In genomic region chr20:43940518-43941225, GRCh38 we compare ENCODE assay signal across 16 cellular contexts. TPM values are rescaled to one million over a fixed set of nuclear protein-coding genes. Genes with fewer than 3 reads are reported as not detected.
DNase-seq lines count a peak whose midpoint lies in the region; ATAC-seq and TF ChIP-seq lines count a peak whose summit lies in the region.
"Had no signal": no experiment of that assay in that cellular context is flagged by ENCODE, and none has a peak within 500 bp of the region (broad histone marks: within the 10 kb centered on the region; RNA-seq: fewer than 3 reads in every experiment).

No MANE protein-coding gene starts in this region.

- no peaks in the 10 kb centered on the region for H4K20me1 ChIP-seq in Loucy (ENCODE audit: insufficient read depth, low read length, poor library complexity, severe bottlenecking)

- no peak for ATAC-seq in right cardiac atrium
- ATAC-seq: activated CD8-positive, alpha-beta T cell treated with anti-CD3 and anti-CD28 coated beads, Interleukin-2, amount 10 ng/mL, durations not matched to agents 7 days and 5 days had no signal

- H3K9me3 Mint-ChIP-seq in Caco-2 (ENCODE audit: unreplicated experiment) = no peaks in the 10 kb centered on the region
- H3K9me3 Mint-ChIP-seq: brain had no signal

- peak overlapping the region; percentile 74 for H3K4me2 ChIP-seq in Loucy (ENCODE audit: low read depth, low read length, poor library complexity, severe bottlenecking)

- H3K9ac ChIP-seq in Loucy (ENCODE audit: low read depth, low read length, poor library complexity, severe bottlenecking) (no peak overlapping the region), SK-N-MC (ENCODE audit: insufficient read length) (peak overlapping the region; percentile 11)

- H3K27me3 Mint-ChIP-seq in Caco-2 (ENCODE audit: insufficient read depth, unreplicated experiment) = peaks cover 19% of the 10 kb centered on the region
- H3K27me3 Mint-ChIP-seq: brain had no signal

- no peaks in the 10 kb centered on the region for H3K9me2 ChIP-seq in Loucy (replicated peaks; ENCODE audit: low read depth, low read length)

- 0 out of 2 replicates have a peak, but pooled peaks cover 4% of the 10 kb centered on the region for H3F3A ChIP-seq in Loucy (ENCODE audit: low read depth)

- H3K4me3 ChIP-seq in Loucy (ENCODE audit: low read length, poor library complexity, severe bottlenecking) (no peak overlapping the region), SK-N-MC (no peak overlapping the region), spleen (peak overlapping the region in 1 of 8 donors; percentile 39), Caco-2 (ENCODE audit: low read depth, low read length) (no peak overlapping the region), right cardiac atrium (ENCODE audit: low read length) (no peak overlapping the region)
- H3K4me3 ChIP-seq: ovary, tibial artery had no signal

- H3K27ac ChIP-seq in SK-N-MC (peak overlapping the region; percentile 88), spleen (peak overlapping the region in 7 of 8 donors; percentile 73 to 90 (median 85)), right cardiac atrium (ENCODE audit: low read length) (no peak overlapping the region)
- H3K27ac ChIP-seq: foreskin keratinocyte, ovary, tibial artery had no signal

- DNase-seq in activated CD4-positive, alpha-beta T cell treated with anti-CD3 and anti-CD28 coated beads for 48 hours = peak; percentile 27
- no peak for DNase-seq in activated CD4-positive, alpha-beta T cell treated with anti-CD3 and anti-CD28 coated beads, Interleukin-2, amount 50 U/mL, for 4 hours
- DNase-seq in SK-N-MC (ENCODE audit: low read depth, low spot score) = no peak
- DNase-seq in spleen = no peak
- DNase-seq in hepatic stellate cell (ENCODE audit: low spot score) = no peak
- no peak for DNase-seq in Caco-2
- DNase-seq in right cardiac atrium = no peak
- DNase-seq: activated CD8-positive, alpha-beta T cell treated with anti-CD3 and anti-CD28 coated beads, Interleukin-2, amount 10 ng/mL, durations not matched to agents 7 days and 5 days; effector CD4-positive, alpha-beta T cell; foreskin keratinocyte; mesendoderm; NCI-H146; ovary; tibial artery had no signal

- H3K36me3 Mint-ChIP-seq in Caco-2 (ENCODE audit: insufficient read depth, unreplicated experiment) = no peaks in the 10 kb centered on the region
- H3K36me3 Mint-ChIP-seq: brain had no signal

- POLR2A ChIA-PET in Caco-2 (lab: Charles Lee) = no interaction called here

- H3K4me1 Mint-ChIP-seq in Caco-2 (ENCODE audit: low read depth, unreplicated experiment) = no peaks in the 10 kb centered on the region

- H3K9me3 ChIP-seq in Loucy (ENCODE audit: insufficient read depth, low read depth, low read length) (no peaks in the 10 kb centered on the region), SK-N-MC (ENCODE audit: low read depth, low read length) (no peaks in the 10 kb centered on the region), spleen (no peaks in the 10 kb centered on the region), Caco-2 (no peaks in the 10 kb centered on the region), right cardiac atrium (ENCODE audit: control insufficient read depth, low read length) (no peaks in the 10 kb centered on the region)
- H3K9me3 ChIP-seq: ovary, tibial artery had no signal

- peaks cover 60% of the 10 kb centered on the region for H3K4me1 ChIP-seq in Loucy (ENCODE audit: insufficient read depth, low read length, poor library complexity, severe bottlenecking)
- H3K4me1 ChIP-seq in spleen = peaks cover 14 to 91% (median 53%) of the 10 kb centered on the region in 6 donors
- no peaks in the 10 kb centered on the region for H3K4me1 ChIP-seq in Caco-2
- no peaks in the 10 kb centered on the region for H3K4me1 ChIP-seq in right cardiac atrium (ENCODE audit: control insufficient read depth, insufficient read depth, low read length)

- no peaks in the 10 kb centered on the region for H3K79me2 ChIP-seq in Loucy (ENCODE audit: insufficient read depth, low read length)

- no peak overlapping the region for H2AFZ ChIP-seq in Loucy (ENCODE audit: low read length)

- CTCF ChIA-PET in Caco-2 (lab: Charles Lee) = interaction anchor here (0.7 kb wide), 1 partner anchor 92 kb away, joined by 5 read pairs; no protein-coding TSS in a partner anchor

- intact Hi-C loops in spleen (cut with DNase I; ENCODE audit: low total_unique reads) = no loop called here
- intact Hi-C loops in Caco-2 (cut with micrococcal nuclease; ENCODE audit: unreplicated experiment) = no loop called here
- intact Hi-C loops in right cardiac atrium (cut with DNase I) = no loop called here

- no peak for TF ChIP-seq POLR2A in spleen (IDR thresholded peaks at IDR 0.05)

- 81 to 90% (median 86%) methylated on average over 10 of the region's 10 CpGs for WGBS in spleen, 5 donors
- WGBS in right cardiac atrium = 88% methylated on average over 10 of the region's 10 CpGs

- H3K4me3 Mint-ChIP-seq in Caco-2 (ENCODE audit: unreplicated experiment) = no peak overlapping the region
- H3K4me3 Mint-ChIP-seq: activated CD8-positive, alpha-beta T cell treated with anti-CD3 and anti-CD28 coated beads, Interleukin-2, amount 10 ng/mL, durations not matched to agents 7 days and 5 days had no signal

- H3K27ac Mint-ChIP-seq in Caco-2 (ENCODE audit: unreplicated experiment) = no peak overlapping the region
- H3K27ac Mint-ChIP-seq: activated CD8-positive, alpha-beta T cell treated with anti-CD3 and anti-CD28 coated beads, Interleukin-2, amount 10 ng/mL, durations not matched to agents 7 days and 5 days had no signal

- no peak for TF ChIP-seq CTCF in Loucy (conservative IDR thresholded peaks at IDR 0.05; ENCODE audit: low read length)
- no peak for TF ChIP-seq CTCF in spleen (IDR thresholded peaks at IDR 0.05 in 8 of 11, conservative IDR thresholded peaks at IDR 0.05 in 3 of 11)
- no peak for TF ChIP-seq CTCF in Caco-2 (IDR thresholded peaks at IDR 0.05; ENCODE audit: insufficient read depth in 1 of 2, low read depth in 1 of 2, low read length in 1 of 2, severe bottlenecking in 1 of 2, unreplicated experiment in 1 of 2)

- H3K27me3 ChIP-seq in Loucy (ENCODE audit: insufficient read depth, low read length, poor library complexity, severe bottlenecking) = no peaks in the 10 kb centered on the region
- H3K27me3 ChIP-seq in spleen (replicated peaks in 1 of 7) = no peaks in the 10 kb centered on the region
- H3K27me3 ChIP-seq in Caco-2 (replicated peaks; ENCODE audit: control insufficient read depth, insufficient read depth, low read length) = peaks cover 2% of the 10 kb centered on the region; the same call in 1 of the 2 replicates
- no peaks in the 10 kb centered on the region for H3K27me3 ChIP-seq in right cardiac atrium (ENCODE audit: control insufficient read depth, insufficient read depth)
- H3K27me3 ChIP-seq: ovary had no signal

- no TSS peak for BruUV-seq in Caco-2 (replicated peaks; lab: Mats Ljungman, UMichigan)

- H3K36me3 ChIP-seq in Loucy (ENCODE audit: insufficient read depth, low read length) (no peaks in the 10 kb centered on the region), SK-N-MC (ENCODE audit: insufficient read depth, low read length) (no peaks in the 10 kb centered on the region), spleen (no peaks in the 10 kb centered on the region), Caco-2 (ENCODE audit: control insufficient read depth, insufficient read depth, low read length) (no peaks in the 10 kb centered on the region)
- H3K36me3 ChIP-seq: ovary, tibial artery had no signal

RNA-seq across cellular contexts. Expression of gene TOX2, which starts 26.0 kb away (rescaled TPM):
- total RNA-seq in spleen = 1 to 10 TPM; 1.1 to 6.4 (median 5.3) TPM
- polyA plus RNA-seq in spleen = 1 to 10 TPM; 3.4 to 4.9 (median 3.5) TPM
- not detected in 2 replicates for total RNA-seq in Caco-2 (2022)
- total RNA-seq in right cardiac atrium = 1 to 10 TPM in 3 of 4 donors, under 1 TPM in 1; 0.99 to 3.0 (median 1.3) TPM
- polyA plus RNA-seq in right cardiac atrium = 1.9 TPM
